In genomic region chr2:135904590-135904989, GRCh38 we compare ENCODE assay signal across 12 cellular contexts.
DNase-seq lines count a peak whose midpoint lies in the region; ATAC-seq and TF ChIP-seq lines count a peak whose summit lies in the region.
"Had no signal": no experiment of that assay in that cellular context is flagged by ENCODE, and none has a peak within 500 bp of the region (broad histone marks: within the 10 kb centered on the region; RNA-seq: fewer than 3 reads in every experiment).

No MANE protein-coding gene starts in this region.

- H3K4me1 ChIP-seq in HEK293 (ENCODE audit: control insufficient read depth, insufficient read depth, low read length) = no peaks in the 10 kb centered on the region

- peak; percentile 3 for DNase-seq in AG09319 (ENCODE audit: extremely low read depth, low read depth)
- DNase-seq in cardiac fibroblast (ENCODE audit: low read depth in 2 of 2) = peak; percentile 67 to 70
- peak; percentile 45 for DNase-seq in medulla oblongata (ENCODE audit: extremely low spot score)
- no peak for DNase-seq in NAMALWA (ENCODE audit: low spot score)
- DNase-seq in SKM-1 treated with dmso at 0.1 percent for 144 hours (lab: John Stamatoyannopoulos, UW; ENCODE audit: unreplicated experiment) = no peak
- DNase-seq: activated naive CD8-positive, alpha-beta T cell treated with anti-CD3 and anti-CD28 coated beads, Interleukin-2, amount 10 ng/mL, durations not matched to agents 7 days and 5 days; CD4-positive, alpha-beta T cell; NCI-H2029 had no signal

- TF ChIP-seq CTCF in AG09319 (IDR thresholded peaks at IDR 0.05; ENCODE audit: low read depth, low read length) = no peak
- TF ChIP-seq CTCF in HEK293 (tag by site-specific recombination; IDR thresholded peaks at IDR 0.05) = no peak
- TF ChIP-seq CTCF in cardiac fibroblast (IDR thresholded peaks at IDR 0.05; ENCODE audit: low read depth, low read length) = no peak

- H3K4me3 ChIP-seq in HEK293 (ENCODE audit: low read depth, low read length) (no peak overlapping the region), cardiac fibroblast (replicated peaks in 1 of 2; ENCODE audit: low read depth in 2 of 2, low read length in 2 of 2) (no peak overlapping the region)

- POLR2A ChIA-PET in HEK293 (lab: Yijun Ruan, JAX) = interaction anchor here (0.7 kb wide), 1 partner anchor 107 kb away, joined by 3 read pairs; no protein-coding TSS in a partner anchor

- CTCF ChIA-PET in HEK293 (lab: Yijun Ruan, JAX) = interaction anchor here (0.9 kb wide), 1 partner anchor 474 kb away, joined by 4 read pairs; no protein-coding TSS in a partner anchor

- peaks cover 20 to 27% of the 10 kb centered on the region in 2 experiments for H3K36me3 ChIP-seq in HEK293 (ENCODE audit: control insufficient read depth in 2 of 2, insufficient read depth in 1 of 2, low read length in 2 of 2)

- ATAC-seq in HG03175 (IDR thresholded peaks at IDR 0.05; ENCODE audit: unreplicated experiment) = no peak
- ATAC-seq in HG03565 (IDR thresholded peaks at IDR 0.05; ENCODE audit: unreplicated experiment) = no peak
- ATAC-seq: HCT116 had no signal

- no peak overlapping the region for H3K27ac ChIP-seq in HEK293 (ENCODE audit: extremely low read depth, low read depth, low read length)

- no peaks in the 10 kb centered on the region for H3K9me3 ChIP-seq in HEK293 (ENCODE audit: control insufficient read depth, insufficient read depth, low read depth, low read length)

TF ChIP-seq in HEK293, 187 proteins besides CTCF, POLR2A, EP300 and RAD21:
- TF ChIP-seq ZNF148 (tag by site-specific recombination; IDR thresholded peaks at IDR 0.05; ENCODE audit: borderline replicate concordance) (no peak), SP7 (tag by site-specific recombination; IDR thresholded peaks at IDR 0.05) (peak; percentile 14; the same call in 1 of the 2 replicates)

Comparison
In these comparisons a context has a peak if more than half of its experiments do, and no peak if none do; other contexts are left out.
1. DNase-seq: peak in AG09319 (single experiment), cardiac fibroblast (2 of 2) and medulla oblongata (single experiment); none in NAMALWA (single experiment) and SKM-1 treated with dmso at 0.1 percent for 144 hours (single experiment).